1 cellular context compared by ENCODE assay signal in the genomic region with DNA sequence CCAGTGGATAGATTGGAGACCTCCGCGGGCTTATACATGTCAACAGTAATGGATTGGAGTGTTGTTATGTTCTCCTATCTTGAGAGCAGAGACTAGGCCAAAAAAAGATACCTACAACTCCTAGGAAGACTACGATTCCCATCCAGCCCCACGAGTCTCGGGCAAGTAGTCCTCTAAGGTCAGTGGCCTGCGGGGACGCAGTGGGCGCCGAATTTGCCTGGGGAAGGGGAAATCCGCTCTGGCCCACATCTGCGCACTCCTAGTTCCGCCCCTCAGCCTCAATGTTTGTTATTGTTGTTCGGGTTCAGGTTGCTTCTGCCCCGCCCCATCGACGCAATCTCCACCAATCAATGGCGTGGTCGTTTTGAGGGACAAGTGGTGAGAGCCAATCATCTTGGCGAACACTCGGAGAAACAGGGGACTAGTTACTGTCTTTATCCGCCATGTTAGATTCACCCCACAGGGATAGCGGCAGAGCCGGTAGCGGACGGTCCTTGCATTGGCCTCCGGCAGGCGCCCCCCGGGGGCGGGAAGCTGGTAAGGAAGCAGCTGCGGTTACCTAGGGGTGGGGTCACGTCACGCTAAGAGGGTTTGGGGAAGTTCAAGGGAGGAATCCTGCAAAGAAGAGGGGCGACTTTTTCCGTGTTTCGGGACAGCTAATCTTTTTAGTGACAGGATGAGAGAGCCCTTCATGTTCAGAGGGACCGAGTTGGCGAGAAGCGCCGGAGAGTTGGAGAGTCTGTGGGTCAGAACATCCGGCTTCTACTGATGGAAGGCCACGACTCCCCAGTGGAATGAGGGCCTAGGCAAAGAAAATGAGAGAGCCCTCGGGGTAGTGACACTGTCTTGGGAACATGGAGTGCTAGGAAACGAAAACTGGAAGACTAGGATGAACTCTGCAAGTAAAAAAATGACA.
TF ChIP-seq lines count a peak whose summit lies in the region.

A gene with protein sequence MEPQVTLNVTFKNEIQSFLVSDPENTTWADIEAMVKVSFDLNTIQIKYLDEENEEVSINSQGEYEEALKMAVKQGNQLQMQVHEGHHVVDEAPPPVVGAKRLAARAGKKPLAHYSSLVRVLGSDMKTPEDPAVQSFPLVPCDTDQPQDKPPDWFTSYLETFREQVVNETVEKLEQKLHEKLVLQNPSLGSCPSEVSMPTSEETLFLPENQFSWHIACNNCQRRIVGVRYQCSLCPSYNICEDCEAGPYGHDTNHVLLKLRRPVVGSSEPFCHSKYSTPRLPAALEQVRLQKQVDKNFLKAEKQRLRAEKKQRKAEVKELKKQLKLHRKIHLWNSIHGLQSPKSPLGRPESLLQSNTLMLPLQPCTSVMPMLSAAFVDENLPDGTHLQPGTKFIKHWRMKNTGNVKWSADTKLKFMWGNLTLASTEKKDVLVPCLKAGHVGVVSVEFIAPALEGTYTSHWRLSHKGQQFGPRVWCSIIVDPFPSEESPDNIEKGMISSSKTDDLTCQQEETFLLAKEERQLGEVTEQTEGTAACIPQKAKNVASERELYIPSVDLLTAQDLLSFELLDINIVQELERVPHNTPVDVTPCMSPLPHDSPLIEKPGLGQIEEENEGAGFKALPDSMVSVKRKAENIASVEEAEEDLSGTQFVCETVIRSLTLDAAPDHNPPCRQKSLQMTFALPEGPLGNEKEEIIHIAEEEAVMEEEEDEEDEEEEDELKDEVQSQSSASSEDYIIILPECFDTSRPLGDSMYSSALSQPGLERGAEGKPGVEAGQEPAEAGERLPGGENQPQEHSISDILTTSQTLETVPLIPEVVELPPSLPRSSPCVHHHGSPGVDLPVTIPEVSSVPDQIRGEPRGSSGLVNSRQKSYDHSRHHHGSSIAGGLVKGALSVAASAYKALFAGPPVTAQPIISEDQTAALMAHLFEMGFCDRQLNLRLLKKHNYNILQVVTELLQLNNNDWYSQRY (plus strand): TSS at position 449 of the 916 bp plus-strand sequence. CDS start 4,586 bp downstream, outside the sequence.

TF ChIP-seq in K562, 482 proteins besides CTCF, POLR2A, EP300 and RAD21 (continued from another document and continues in another):
- TF ChIP-seq, protein P1, sequence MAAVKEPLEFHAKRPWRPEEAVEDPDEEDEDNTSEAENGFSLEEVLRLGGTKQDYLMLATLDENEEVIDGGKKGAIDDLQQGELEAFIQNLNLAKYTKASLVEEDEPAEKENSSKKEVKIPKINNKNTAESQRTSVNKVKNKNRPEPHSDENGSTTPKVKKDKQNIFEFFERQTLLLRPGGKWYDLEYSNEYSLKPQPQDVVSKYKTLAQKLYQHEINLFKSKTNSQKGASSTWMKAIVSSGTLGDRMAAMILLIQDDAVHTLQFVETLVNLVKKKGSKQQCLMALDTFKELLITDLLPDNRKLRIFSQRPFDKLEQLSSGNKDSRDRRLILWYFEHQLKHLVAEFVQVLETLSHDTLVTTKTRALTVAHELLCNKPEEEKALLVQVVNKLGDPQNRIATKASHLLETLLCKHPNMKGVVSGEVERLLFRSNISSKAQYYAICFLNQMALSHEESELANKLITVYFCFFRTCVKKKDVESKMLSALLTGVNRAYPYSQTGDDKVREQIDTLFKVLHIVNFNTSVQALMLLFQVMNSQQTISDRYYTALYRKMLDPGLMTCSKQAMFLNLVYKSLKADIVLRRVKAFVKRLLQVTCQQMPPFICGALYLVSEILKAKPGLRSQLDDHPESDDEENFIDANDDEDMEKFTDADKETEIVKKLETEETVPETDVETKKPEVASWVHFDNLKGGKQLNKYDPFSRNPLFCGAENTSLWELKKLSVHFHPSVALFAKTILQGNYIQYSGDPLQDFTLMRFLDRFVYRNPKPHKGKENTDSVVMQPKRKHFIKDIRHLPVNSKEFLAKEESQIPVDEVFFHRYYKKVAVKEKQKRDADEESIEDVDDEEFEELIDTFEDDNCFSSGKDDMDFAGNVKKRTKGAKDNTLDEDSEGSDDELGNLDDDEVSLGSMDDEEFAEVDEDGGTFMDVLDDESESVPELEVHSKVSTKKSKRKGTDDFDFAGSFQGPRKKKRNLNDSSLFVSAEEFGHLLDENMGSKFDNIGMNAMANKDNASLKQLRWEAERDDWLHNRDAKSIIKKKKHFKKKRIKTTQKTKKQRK (IDR thresholded peaks at IDR 0.05; ENCODE audit: borderline replicate concordance, low read depth, low read length): peak; percentile 57; the same call in 1 of the 2 replicates
- TF ChIP-seq, protein P2, sequence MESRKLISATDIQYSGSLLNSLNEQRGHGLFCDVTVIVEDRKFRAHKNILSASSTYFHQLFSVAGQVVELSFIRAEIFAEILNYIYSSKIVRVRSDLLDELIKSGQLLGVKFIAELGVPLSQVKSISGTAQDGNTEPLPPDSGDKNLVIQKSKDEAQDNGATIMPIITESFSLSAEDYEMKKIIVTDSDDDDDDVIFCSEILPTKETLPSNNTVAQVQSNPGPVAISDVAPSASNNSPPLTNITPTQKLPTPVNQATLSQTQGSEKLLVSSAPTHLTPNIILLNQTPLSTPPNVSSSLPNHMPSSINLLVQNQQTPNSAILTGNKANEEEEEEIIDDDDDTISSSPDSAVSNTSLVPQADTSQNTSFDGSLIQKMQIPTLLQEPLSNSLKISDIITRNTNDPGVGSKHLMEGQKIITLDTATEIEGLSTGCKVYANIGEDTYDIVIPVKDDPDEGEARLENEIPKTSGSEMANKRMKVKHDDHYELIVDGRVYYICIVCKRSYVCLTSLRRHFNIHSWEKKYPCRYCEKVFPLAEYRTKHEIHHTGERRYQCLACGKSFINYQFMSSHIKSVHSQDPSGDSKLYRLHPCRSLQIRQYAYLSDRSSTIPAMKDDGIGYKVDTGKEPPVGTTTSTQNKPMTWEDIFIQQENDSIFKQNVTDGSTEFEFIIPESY (CRISPR knock-in tag; IDR thresholded peaks at IDR 0.05): 0 out of 2 replicates have a peak, but pooled peaks have one; percentile 31
- TF ChIP-seq SRF (CRISPR knock-in tag; IDR thresholded peaks at IDR 0.05): 0 out of 4 replicates have a peak, but pooled peaks of 1 of the 2 experiments have one; percentile 27
- TF ChIP-seq RFX1 (IDR thresholded peaks at IDR 0.05): peak; percentile 19; the same call in 1 of the 2 replicates
- TF ChIP-seq, protein P3, sequence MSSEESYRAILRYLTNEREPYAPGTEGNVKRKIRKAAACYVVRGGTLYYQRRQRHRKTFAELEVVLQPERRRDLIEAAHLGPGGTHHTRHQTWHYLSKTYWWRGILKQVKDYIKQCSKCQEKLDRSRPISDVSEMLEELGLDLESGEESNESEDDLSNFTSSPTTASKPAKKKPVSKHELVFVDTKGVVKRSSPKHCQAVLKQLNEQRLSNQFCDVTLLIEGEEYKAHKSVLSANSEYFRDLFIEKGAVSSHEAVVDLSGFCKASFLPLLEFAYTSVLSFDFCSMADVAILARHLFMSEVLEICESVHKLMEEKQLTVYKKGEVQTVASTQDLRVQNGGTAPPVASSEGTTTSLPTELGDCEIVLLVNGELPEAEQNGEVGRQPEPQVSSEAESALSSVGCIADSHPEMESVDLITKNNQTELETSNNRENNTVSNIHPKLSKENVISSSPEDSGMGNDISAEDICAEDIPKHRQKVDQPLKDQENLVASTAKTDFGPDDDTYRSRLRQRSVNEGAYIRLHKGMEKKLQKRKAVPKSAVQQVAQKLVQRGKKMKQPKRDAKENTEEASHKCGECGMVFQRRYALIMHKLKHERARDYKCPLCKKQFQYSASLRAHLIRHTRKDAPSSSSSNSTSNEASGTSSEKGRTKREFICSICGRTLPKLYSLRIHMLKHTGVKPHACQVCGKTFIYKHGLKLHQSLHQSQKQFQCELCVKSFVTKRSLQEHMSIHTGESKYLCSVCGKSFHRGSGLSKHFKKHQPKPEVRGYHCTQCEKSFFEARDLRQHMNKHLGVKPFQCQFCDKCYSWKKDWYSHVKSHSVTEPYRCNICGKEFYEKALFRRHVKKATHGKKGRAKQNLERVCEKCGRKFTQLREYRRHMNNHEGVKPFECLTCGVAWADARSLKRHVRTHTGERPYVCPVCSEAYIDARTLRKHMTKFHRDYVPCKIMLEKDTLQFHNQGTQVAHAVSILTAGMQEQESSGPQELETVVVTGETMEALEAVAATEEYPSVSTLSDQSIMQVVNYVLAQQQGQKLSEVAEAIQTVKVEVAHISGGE (CRISPR knock-in tag; IDR thresholded peaks at IDR 0.05): peak in 1 of 3 experiments; percentile 55; a peak in 1 of 6 replicates
- TF ChIP-seq SUPT5H (IDR thresholded peaks at IDR 0.05): peak; percentile 82
- TF ChIP-seq CCAR2 (IDR thresholded peaks at IDR 0.05; ENCODE audit: low read depth, low read length): no peak
- TF ChIP-seq SIN3A (IDR thresholded peaks at IDR 0.05; ENCODE audit: borderline replicate concordance in 2 of 2, control insufficient read depth in 1 of 2, low read depth in 2 of 2, low read length in 2 of 2): peak; percentile 3 to 44; a peak in 1 of 4 replicates
- no peak; the same call in none of the 2 replicates for TF ChIP-seq GABPA (tag; conservative IDR thresholded peaks at IDR 0.05; ENCODE audit: low read depth)
- peak; percentile 19; the same call in 1 of the 2 replicates for TF ChIP-seq CREB3L1 (IDR thresholded peaks at IDR 0.05; ENCODE audit: borderline replicate concordance, low read depth)
- no peak for TF ChIP-seq NR0B1 (IDR thresholded peaks at IDR 0.05; ENCODE audit: partially characterized antibody)
- peak; percentile 90 for TF ChIP-seq ASH1L (IDR thresholded peaks at IDR 0.05; ENCODE audit: borderline replicate concordance, low read depth, partially characterized antibody)
- no peak for TF ChIP-seq MTF1 (CRISPR knock-in tag; IDR thresholded peaks at IDR 0.05; ENCODE audit: borderline replicate concordance)
- TF ChIP-seq, protein P4, sequence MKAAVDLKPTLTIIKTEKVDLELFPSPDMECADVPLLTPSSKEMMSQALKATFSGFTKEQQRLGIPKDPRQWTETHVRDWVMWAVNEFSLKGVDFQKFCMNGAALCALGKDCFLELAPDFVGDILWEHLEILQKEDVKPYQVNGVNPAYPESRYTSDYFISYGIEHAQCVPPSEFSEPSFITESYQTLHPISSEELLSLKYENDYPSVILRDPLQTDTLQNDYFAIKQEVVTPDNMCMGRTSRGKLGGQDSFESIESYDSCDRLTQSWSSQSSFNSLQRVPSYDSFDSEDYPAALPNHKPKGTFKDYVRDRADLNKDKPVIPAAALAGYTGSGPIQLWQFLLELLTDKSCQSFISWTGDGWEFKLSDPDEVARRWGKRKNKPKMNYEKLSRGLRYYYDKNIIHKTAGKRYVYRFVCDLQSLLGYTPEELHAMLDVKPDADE (conservative IDR thresholded peaks at IDR 0.05; ENCODE audit: control insufficient read depth, low read depth, low read length): peak; percentile 78; the same call in 1 of the 2 replicates
- TF ChIP-seq RB1 (IDR thresholded peaks at IDR 0.05; ENCODE audit: low read depth): peak; percentile 34; the same call in 1 of the 2 replicates
- TF ChIP-seq PRMT5 (CRISPR knock-in tag; IDR thresholded peaks at IDR 0.05): 0 out of 2 replicates have a peak, but pooled peaks have one; percentile 23
- no peak for TF ChIP-seq RBM34 (IDR thresholded peaks at IDR 0.05; ENCODE audit: borderline replicate concordance, insufficient read depth, low read length)
- no peak for TF ChIP-seq FOXJ3 (CRISPR knock-in tag; IDR thresholded peaks at IDR 0.05)
- 0 out of 2 replicates have a peak, but pooled peaks have one; percentile 30 for TF ChIP-seq NCOR1 (IDR thresholded peaks at IDR 0.05)
- TF ChIP-seq RFX5 (IDR thresholded peaks at IDR 0.05; ENCODE audit: low read depth, low read length): 0 out of 2 replicates have a peak, but pooled peaks have one; percentile 19
- TF ChIP-seq NRF1 (conservative IDR thresholded peaks at IDR 0.05 in 1 of 2, IDR thresholded peaks at IDR 0.05 in 1 of 2): peak; percentile 86 to 89
- peak in 1 of 2 experiments; percentile 60; a peak in 2 of 4 replicates for TF ChIP-seq HDAC1 (IDR thresholded peaks at IDR 0.05)
- TF ChIP-seq NFIC (IDR thresholded peaks at IDR 0.05): 0 out of 2 replicates have a peak, but pooled peaks have one; percentile 8
- TF ChIP-seq ZBTB7A (IDR thresholded peaks at IDR 0.05; ENCODE audit: borderline replicate concordance, control insufficient read depth, low read depth, low read length): peak; percentile 94
- no peak for TF ChIP-seq JUN (IDR thresholded peaks at IDR 0.05; ENCODE audit: borderline replicate concordance, low read depth, low read length)
- TF ChIP-seq JUN (CRISPR knock-in tag; IDR thresholded peaks at IDR 0.05; ENCODE audit: borderline replicate concordance): no peak
- TF ChIP-seq FOXK2 (conservative IDR thresholded peaks at IDR 0.05 in 1 of 2, IDR thresholded peaks at IDR 0.05 in 1 of 2; ENCODE audit: low read depth in 2 of 2): peak; percentile 97 to 98
- peak; percentile 86; the same call in 1 of the 2 replicates for TF ChIP-seq ZC3H4 (CRISPR knock-in tag; IDR thresholded peaks at IDR 0.05; ENCODE audit: borderline replicate concordance)
- TF ChIP-seq RUNX1 (IDR thresholded peaks at IDR 0.05; ENCODE audit: low read depth): no peak
- TF ChIP-seq ZSCAN32 (CRISPR knock-in tag; IDR thresholded peaks at IDR 0.05): no peak
- no peak for TF ChIP-seq STAT5B (CRISPR knock-in tag; IDR thresholded peaks at IDR 0.05)
- TF ChIP-seq EGR1 (conservative IDR thresholded peaks at IDR 0.05): peak; percentile 53; the same call in 1 of the 2 replicates
- TF ChIP-seq ZNF696 (CRISPR knock-in tag; conservative IDR thresholded peaks at IDR 0.05): no peak
- no peak for TF ChIP-seq CREB1 (IDR thresholded peaks at IDR 0.05)
- TF ChIP-seq CREB1 (CRISPR knock-in tag; IDR thresholded peaks at IDR 0.05): peak; percentile 65; the same call in 1 of the 2 replicates
